In genomic region chr16:53083123-53083522, GRCh38 we compare ENCODE assay signal across 1 cellular context.
TF ChIP-seq lines count a peak whose summit lies in the region.

No MANE protein-coding gene starts in this region.

TF ChIP-seq in H1, 55 proteins besides CTCF, POLR2A, EP300 and RAD21:
- TF ChIP-seq RNF2 (IDR thresholded peaks at IDR 0.05; ENCODE audit: borderline replicate concordance, low read depth, low read length, missing control alignments, poor library complexity, severe bottlenecking) (no peak), ATF2 (IDR thresholded peaks at IDR 0.05; ENCODE audit: low read length) (no peak), CBX5 (IDR thresholded peaks at IDR 0.05; ENCODE audit: low read depth, low read length) (no peak), SRF (IDR thresholded peaks at IDR 0.05; ENCODE audit: low read depth, low read length) (no peak), EGR1 (IDR thresholded peaks at IDR 0.05; ENCODE audit: borderline replicate concordance, low read depth, low read length) (no peak), SIX5 (IDR thresholded peaks at IDR 0.05; ENCODE audit: low read depth, low read length) (no peak), ASH2L (IDR thresholded peaks at IDR 0.05; ENCODE audit: low read length) (no peak), TEAD4 (IDR thresholded peaks at IDR 0.05; ENCODE audit: low read depth, low read length) (no peak), JUN (IDR thresholded peaks at IDR 0.05; ENCODE audit: low read depth, low read length) (no peak), KDM1A (IDR thresholded peaks at IDR 0.05; ENCODE audit: borderline replicate concordance, low read length) (no peak), KDM4A (IDR thresholded peaks at IDR 0.05; ENCODE audit: low read depth, low read length, severe bottlenecking) (no peak), TAF1 (IDR thresholded peaks at IDR 0.05; ENCODE audit: low read depth, low read length) (no peak), ZNF274 (IDR thresholded peaks at IDR 0.05; ENCODE audit: borderline replicate concordance, extremely low read depth, low read length) (no peak), SP1 (IDR thresholded peaks at IDR 0.05; ENCODE audit: low read depth, low read length) (no peak), MAFK (IDR thresholded peaks at IDR 0.05; ENCODE audit: low read depth, low read length) (no peak), CREB1 (IDR thresholded peaks at IDR 0.05) (no peak), BCL11A (IDR thresholded peaks at IDR 0.05; ENCODE audit: low read depth in 2 of 2, low read length in 2 of 2) (no peak), RFX5 (IDR thresholded peaks at IDR 0.05; ENCODE audit: borderline replicate concordance, low read depth, low read length) (no peak)
- TF ChIP-seq, protein P1, sequence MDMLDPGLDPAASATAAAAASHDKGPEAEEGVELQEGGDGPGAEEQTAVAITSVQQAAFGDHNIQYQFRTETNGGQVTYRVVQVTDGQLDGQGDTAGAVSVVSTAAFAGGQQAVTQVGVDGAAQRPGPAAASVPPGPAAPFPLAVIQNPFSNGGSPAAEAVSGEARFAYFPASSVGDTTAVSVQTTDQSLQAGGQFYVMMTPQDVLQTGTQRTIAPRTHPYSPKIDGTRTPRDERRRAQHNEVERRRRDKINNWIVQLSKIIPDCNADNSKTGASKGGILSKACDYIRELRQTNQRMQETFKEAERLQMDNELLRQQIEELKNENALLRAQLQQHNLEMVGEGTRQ (IDR thresholded peaks at IDR 0.05; ENCODE audit: low read length) = no peak
TF ChIP-seq in H1: peak in this region for 0.
